Comparison of ENCODE assay signal across 1 cellular context in genomic region chr9:131349522-131349880, GRCh38.
TF ChIP-seq lines count a peak whose summit lies in the region.

No MANE protein-coding gene starts in this region.

TF ChIP-seq in endothelial cell of umbilical vein, 7 proteins besides CTCF, POLR2A, EP300 and RAD21 (continued from another document):
- TF ChIP-seq FOS (IDR thresholded peaks at IDR 0.05; ENCODE audit: borderline replicate concordance, insufficient read depth, low read length) (no peak), MAX (IDR thresholded peaks at IDR 0.05; ENCODE audit: insufficient read depth, insufficient read length) (no peak), EZH2 (IDR thresholded peaks at IDR 0.05; ENCODE audit: borderline replicate concordance, low read depth, low read length, severe bottlenecking) (no peak), JUN (IDR thresholded peaks at IDR 0.05; ENCODE audit: borderline replicate concordance, insufficient read depth, insufficient read length, low read depth) (no peak), POLR2AphosphoS5 (IDR thresholded peaks at IDR 0.05; ENCODE audit: insufficient read depth, low read depth, low read length) (no peak), GATA2 (IDR thresholded peaks at IDR 0.05; ENCODE audit: insufficient read depth, insufficient read length, low read depth, low read length) (no peak)
